Comparison of ENCODE assay signal across 13 cellular contexts in the genomic region with DNA sequence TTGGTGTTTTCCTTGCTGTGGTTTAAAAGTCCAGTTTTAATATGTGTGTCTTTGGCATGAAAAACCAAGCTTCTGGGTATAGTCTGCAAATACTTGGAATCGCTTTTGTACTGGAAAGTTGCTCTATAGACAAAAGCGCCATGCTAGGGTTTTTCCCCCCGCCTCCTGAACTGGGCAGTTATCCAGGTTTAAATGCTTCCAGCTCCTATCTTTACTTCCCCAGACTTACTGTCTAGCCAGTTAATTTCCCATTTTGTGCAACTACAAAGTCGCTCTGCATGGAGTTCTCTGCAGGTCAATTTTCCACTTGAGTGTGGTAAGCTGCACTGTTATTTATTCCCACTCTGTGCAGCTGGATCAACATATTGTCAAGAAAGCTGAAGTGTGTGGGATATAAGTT. TPM values are rescaled to one million over a fixed set of nuclear protein-coding genes. Genes with fewer than 3 reads are reported as not detected.
DNase-seq lines count a peak whose midpoint lies in the region; ATAC-seq and TF ChIP-seq lines count a peak whose summit lies in the region.
"Had no signal": no experiment of that assay in that cellular context is flagged by ENCODE, and none has a peak within 500 bp of the region (broad histone marks: within the 10 kb centered on the region; RNA-seq: fewer than 3 reads in every experiment).

No MANE protein-coding gene starts in this region.

- H3K36me3 Mint-ChIP-seq in mesothelial cell of epicardium: peaks cover 18% of the 10 kb centered on the region
- H3K36me3 Mint-ChIP-seq: CD4-positive, alpha-beta memory T cell; natural killer cell treated with Interleukin-12 subunit alpha and Interleukin-12 subunit beta and Interleukin-15 and Interleukin-18, amount 100 ng/mL, for 72 hours had no signal

- H3K4me3 ChIP-seq in brain microvascular endothelial cell (ENCODE audit: low read depth, low read length): no peak overlapping the region
- H3K4me3 ChIP-seq in lower leg skin (ENCODE audit: low read depth, poor library complexity, severe bottlenecking): no peak overlapping the region

- DNase-seq in EH (ENCODE audit: low read depth) (peak; percentile 39), NCI-H2107 (lab: John Stamatoyannopoulos, UW) (peak; percentile 57), brain microvascular endothelial cell (peak; percentile 20), mesothelial cell of epicardium (ENCODE audit: low spot score in 2 of 2, unreplicated experiment in 2 of 2) (no peak), iPS-NIHi7 (ENCODE audit: extremely low spot score) (no peak), lower leg skin (ENCODE audit: low spot score in 2 of 2) (no peak), NCI-H146 treated with DMSO at 0.1 percent for 48 hours (lab: John Stamatoyannopoulos, UW; ENCODE audit: unreplicated experiment) (no peak)
- DNase-seq: activated CD4-positive, alpha-beta T cell treated with anti-CD3 and anti-CD28 coated beads for 4 hours; CD4-positive, alpha-beta memory T cell; NCI-H1048 had no signal

- ATAC-seq in GM21717 (IDR thresholded peaks at IDR 0.05; ENCODE audit: unreplicated experiment): no peak
- ATAC-seq: natural killer cell treated with Interleukin-12 subunit alpha and Interleukin-12 subunit beta and Interleukin-15 and Interleukin-18, amount 100 ng/mL, for 72 hours had no signal

- H3K9me3 Mint-ChIP-seq in mesothelial cell of epicardium: no peaks in the 10 kb centered on the region
- H3K9me3 Mint-ChIP-seq: natural killer cell treated with Interleukin-12 subunit alpha and Interleukin-12 subunit beta and Interleukin-15 and Interleukin-18, amount 100 ng/mL, for 72 hours; stimulated activated naive CD8-positive, alpha-beta T cell treated with anti-CD3 and anti-CD28 coated beads, Interleukin-15, Interleukin-2, amounts not matched to agents 100 ng/mL and 50 ng/mL, for 24 hours had no signal

- intact Hi-C loops in lower leg skin (cut with DNase I; ENCODE audit: low total_unique reads): no loop called here

- peaks cover 5% of the 10 kb centered on the region for H3K27me3 Mint-ChIP-seq in mesothelial cell of epicardium (ENCODE audit: low read depth)

- H3K27ac ChIP-seq in brain microvascular endothelial cell: no peak overlapping the region

- in situ Hi-C loops in brain microvascular endothelial cell (cut with HindIII; ENCODE audit: low pct_ligation_motif_present, low sequenced_read_pairs): no loop called here

- TF ChIP-seq POLR2A in lower leg skin (IDR thresholded peaks at IDR 0.05): no peak

- H3K27me3 ChIP-seq in brain microvascular endothelial cell (replicated peaks): peaks cover 8% of the 10 kb centered on the region

- H3K4me1 Mint-ChIP-seq in mesothelial cell of epicardium: peaks cover 68% of the 10 kb centered on the region

- WGBS in lower leg skin, 2 donors: 18 to 26% methylated on average over 4 of the region's 4 CpGs

- no peaks in the 10 kb centered on the region for H3K36me3 ChIP-seq in brain microvascular endothelial cell (replicated peaks)

- peak overlapping the region; percentile 82 for H3K4me3 Mint-ChIP-seq in mesothelial cell of epicardium
- H3K4me3 Mint-ChIP-seq: natural killer cell treated with Interleukin-12 subunit alpha and Interleukin-12 subunit beta and Interleukin-15 and Interleukin-18, amount 100 ng/mL, for 72 hours; stimulated activated naive CD8-positive, alpha-beta T cell treated with anti-CD3 and anti-CD28 coated beads, Interleukin-15, Interleukin-2, amounts not matched to agents 100 ng/mL and 50 ng/mL, for 24 hours had no signal

- peak overlapping the region; percentile 80 for H3K27ac Mint-ChIP-seq in mesothelial cell of epicardium
- H3K27ac Mint-ChIP-seq: CD4-positive, alpha-beta memory T cell; natural killer cell treated with Interleukin-12 subunit alpha and Interleukin-12 subunit beta and Interleukin-15 and Interleukin-18, amount 100 ng/mL, for 72 hours; stimulated activated naive CD8-positive, alpha-beta T cell treated with anti-CD3 and anti-CD28 coated beads, Interleukin-15, Interleukin-2, amounts not matched to agents 100 ng/mL and 50 ng/mL, for 24 hours had no signal

- TF ChIP-seq CTCF in brain microvascular endothelial cell (IDR thresholded peaks at IDR 0.05; ENCODE audit: low read depth, low read length, missing control alignments): no peak
- TF ChIP-seq CTCF in mesothelial cell of epicardium (IDR thresholded peaks at IDR 0.05; ENCODE audit: unreplicated experiment): no peak
- TF ChIP-seq CTCF in lower leg skin (IDR thresholded peaks at IDR 0.05): no peak

RNA-seq across cellular contexts. Expression of a gene that starts 2.7 kb away (rescaled TPM):
- total RNA-seq in mesothelial cell of epicardium: 22.7 to 26.1 TPM (median 24.7 TPM) in 3 replicates
- total RNA-seq in lower leg skin: 1 to 10 TPM in 3 of 4 donors, under 1 TPM in 1; 0.80 to 4.0 (median 2.3) TPM
- total RNA-seq: CD4-positive, alpha-beta memory T cell; natural killer cell treated with Interleukin-12 subunit alpha and Interleukin-12 subunit beta and Interleukin-15 and Interleukin-18, amount 100 ng/mL, for 72 hours had no signal

Comparison
In these comparisons a context has a peak if more than half of its experiments do, and no peak if none do; other contexts are left out.
1. DNase-seq: peak in EH (single experiment), NCI-H2107 (single experiment) and brain microvascular endothelial cell (single experiment); none in mesothelial cell of epicardium (0 of 2), iPS-NIHi7 (single experiment), lower leg skin (0 of 2) and NCI-H146 treated with DMSO at 0.1 percent for 48 hours (single experiment).